In genomic region chrX:135740683-135741149, GRCh38 we compare ENCODE assay signal across 8 cellular contexts. TPM values are rescaled to one million over a fixed set of nuclear protein-coding genes. Genes with fewer than 3 reads are reported as not detected.
A peak's percentile ranks its signal among the peaks of the same experiment; 100 is the strongest.
DNase-seq lines count a peak whose midpoint lies in the region; ATAC-seq and TF ChIP-seq lines count a peak whose summit lies in the region.

No MANE protein-coding gene starts in this region.

- H3K9me3 Mint-ChIP-seq in progenitor cell of endocrine pancreas (ENCODE audit: low read depth): peaks cover 33% of the 10 kb centered on the region

- no peaks in the 10 kb centered on the region for H3K36me3 Mint-ChIP-seq in progenitor cell of endocrine pancreas (ENCODE audit: insufficient read depth)

- no peak for TF ChIP-seq CTCF in progenitor cell of endocrine pancreas (IDR thresholded peaks at IDR 0.05; ENCODE audit: unreplicated experiment)

- H3K4me3 Mint-ChIP-seq in progenitor cell of endocrine pancreas (ENCODE audit: low read depth): no peak overlapping the region

- DNase-seq in activated CD4-positive, CD25-positive, alpha-beta regulatory T cell treated with anti-CD3 and anti-CD28 coated beads, Interleukin-2, amount 50 U/mL, for 72 hours: peak; percentile 53
- DNase-seq in activated CD4-positive, CD25-positive, alpha-beta regulatory T cell (lab: John Stamatoyannopoulos, UW): no peak
- peak; percentile 2 to 34 (median 20) for DNase-seq in activated CD8-positive, alpha-beta memory T cell treated with anti-CD3 and anti-CD28 coated beads for 48 hours (ENCODE audit: low read depth in 2 of 3, low spot score in 2 of 3)
- peak; percentile 21 for DNase-seq in kidney tubule cell (ENCODE audit: low spot score)
- DNase-seq in progenitor cell of endocrine pancreas (ENCODE audit: low spot score, unreplicated experiment): no peak
- no peak for DNase-seq in NCI-H1694 (lab: John Stamatoyannopoulos, UW)
- DNase-seq in NCI-H524 (lab: John Stamatoyannopoulos, UW): no peak

- no peaks in the 10 kb centered on the region for H3K4me1 Mint-ChIP-seq in progenitor cell of endocrine pancreas (ENCODE audit: low read depth)

- peak; percentile 60 for ATAC-seq in HG03520 (IDR thresholded peaks at IDR 0.05; ENCODE audit: unreplicated experiment)

- H3K27me3 Mint-ChIP-seq in progenitor cell of endocrine pancreas: no peaks in the 10 kb centered on the region

- H3K27ac Mint-ChIP-seq in progenitor cell of endocrine pancreas: no peak overlapping the region

RNA-seq across cellular contexts. Expression of gene CT45A3, which starts 27.3 kb away (rescaled TPM):
- not detected in 2 replicates for total RNA-seq in progenitor cell of endocrine pancreas

RNA-seq across cellular contexts. Expression of gene CT45A1, which starts 27.3 kb away (rescaled TPM):
- not detected in 2 replicates for total RNA-seq in progenitor cell of endocrine pancreas

RNA-seq across cellular contexts. Expression of gene CT45A5, which starts 44.6 kb away (rescaled TPM):
- total RNA-seq in progenitor cell of endocrine pancreas: not detected in 2 replicates

Comparison
In these comparisons a context has a peak if more than half of its experiments do, and no peak if none do; other contexts are left out.
1. DNase-seq: peak in activated CD4-positive, CD25-positive, alpha-beta regulatory T cell treated with anti-CD3 and anti-CD28 coated beads, Interleukin-2, amount 50 U/mL, for 72 hours (single experiment), activated CD8-positive, alpha-beta memory T cell treated with anti-CD3 and anti-CD28 coated beads for 48 hours (3 of 3) and kidney tubule cell (single experiment); none in activated CD4-positive, CD25-positive, alpha-beta regulatory T cell (0 of 4), progenitor cell of endocrine pancreas (single experiment), NCI-H1694 (single experiment) and NCI-H524 (0 of 2).